In genomic region chr1:240562779-240563178, GRCh38 we compare ENCODE assay signal across 24 cellular contexts. TPM values are rescaled to one million over a fixed set of nuclear protein-coding genes. Genes with fewer than 3 reads are reported as not detected.
"Had no signal": no experiment of that assay in that cellular context is flagged by ENCODE, and none has a peak within 500 bp of the region (broad histone marks: within the 10 kb centered on the region; RNA-seq: fewer than 3 reads in every experiment).

No MANE protein-coding gene starts in this region.

- ATAC-seq: activated CD8-positive, alpha-beta T cell treated with anti-CD3 and anti-CD28 coated beads, Interleukin-2, amount 10 ng/mL, durations not matched to agents 7 days and 5 days; activated naive CD8-positive, alpha-beta T cell treated with anti-CD3 and anti-CD28 coated beads, Interleukin-2, amount 50 U/mL, for 24 hours; body of pancreas; left ventricle myocardium superior; psoas muscle had no signal

- H3K9me3 ChIP-seq: body of pancreas, pancreas, psoas muscle, right atrium auricular region, thyroid gland had no signal

- H3K4me3 Mint-ChIP-seq: activated CD8-positive, alpha-beta T cell treated with anti-CD3 and anti-CD28 coated beads, Interleukin-2, amount 10 ng/mL, durations not matched to agents 7 days and 5 days; activated naive CD8-positive, alpha-beta T cell treated with anti-CD3 and anti-CD28 coated beads, Interleukin-2, amount 50 U/mL, for 24 hours; activated T-helper 1 cell treated with anti-CD3 and anti-CD28 coated beads, Interleukin-12 subunit alpha, Interleukin-12 subunit beta, Interleukin-2, Interleukin-4 antibody, amounts not matched to agents 30 ng/mL and 10 ng/mL and 1 ng/mL, durations not matched to agents 14 hours and 24 hours and 36 hours; dendritic cell treated with granulocyte-macrophage colony-stimulating factor and Interleukin-4, amounts not matched to agents 40 ng/mL and 50 ng/mL, for 4 days; immature natural killer cell; nephron; stimulated activated naive CD8-positive, alpha-beta T cell treated with anti-CD3 and anti-CD28 coated beads, Interleukin-15, Interleukin-2, amounts not matched to agents 100 ng/mL and 50 ng/mL, for 24 hours had no signal

- H3K27me3 Mint-ChIP-seq: activated naive CD8-positive, alpha-beta T cell treated with anti-CD3 and anti-CD28 coated beads, Interleukin-2, amount 50 U/mL, for 24 hours; dendritic cell treated with granulocyte-macrophage colony-stimulating factor and Interleukin-4, amounts not matched to agents 40 ng/mL and 50 ng/mL, for 4 days; stimulated activated naive CD8-positive, alpha-beta T cell treated with anti-CD3 and anti-CD28 coated beads, Interleukin-15, Interleukin-2, amounts not matched to agents 100 ng/mL and 50 ng/mL, for 24 hours had no signal

- H3K36me3 ChIP-seq: cardiac muscle cell, pancreas, right atrium auricular region, thyroid gland had no signal

- H3K4me1 ChIP-seq: body of pancreas, pancreas, psoas muscle, right atrium auricular region, thyroid gland had no signal

- H3K27ac Mint-ChIP-seq: activated CD8-positive, alpha-beta T cell treated with anti-CD3 and anti-CD28 coated beads, Interleukin-2, amount 10 ng/mL, durations not matched to agents 7 days and 5 days; activated naive CD8-positive, alpha-beta T cell treated with anti-CD3 and anti-CD28 coated beads, Interleukin-2, amount 50 U/mL, for 24 hours; activated T-helper 1 cell treated with anti-CD3 and anti-CD28 coated beads, Interleukin-12 subunit alpha, Interleukin-12 subunit beta, Interleukin-2, Interleukin-4 antibody, amounts not matched to agents 30 ng/mL and 10 ng/mL and 1 ng/mL, durations not matched to agents 14 hours and 24 hours and 36 hours; dendritic cell treated with granulocyte-macrophage colony-stimulating factor and Interleukin-4, amounts not matched to agents 40 ng/mL and 50 ng/mL, for 4 days; immature natural killer cell; nephron; stimulated activated naive CD8-positive, alpha-beta T cell treated with anti-CD3 and anti-CD28 coated beads, Interleukin-15, Interleukin-2, amounts not matched to agents 100 ng/mL and 50 ng/mL, for 24 hours had no signal

- H3K27me3 ChIP-seq: body of pancreas, cardiac muscle cell, hepatocyte, pancreas, right atrium auricular region, thyroid gland had no signal

- H3K9me3 Mint-ChIP-seq: dendritic cell treated with granulocyte-macrophage colony-stimulating factor and Interleukin-4, amounts not matched to agents 40 ng/mL and 50 ng/mL, for 4 days; immature natural killer cell; nephron had no signal

- H3K4me3 ChIP-seq: body of pancreas, cardiac muscle cell, hepatocyte, pancreas, psoas muscle, right atrium auricular region, thyroid gland had no signal

- H2AFZ ChIP-seq: hepatocyte had no signal

- H3K4me1 Mint-ChIP-seq: activated naive CD8-positive, alpha-beta T cell treated with anti-CD3 and anti-CD28 coated beads, Interleukin-2, amount 50 U/mL, for 24 hours; immature natural killer cell; nephron had no signal

- H3K4me2 ChIP-seq: hepatocyte had no signal

- H3K27ac ChIP-seq: body of pancreas, cardiac muscle cell, hepatocyte, pancreas, psoas muscle, right atrium auricular region, thyroid gland had no signal

- H3K79me2 ChIP-seq: hepatocyte had no signal

- DNase-seq: activated CD4-positive, alpha-beta T cell treated with anti-CD3 and anti-CD28 coated beads, Interleukin-2, amount 50 U/mL, for 1 hour; activated CD4-positive, CD25-positive, alpha-beta regulatory T cell treated with anti-CD3 and anti-CD28 coated beads, Interleukin-2, amount 50 U/mL, for 72 hours; activated CD8-positive, alpha-beta T cell treated with anti-CD3 and anti-CD28 coated beads, Interleukin-2, amount 10 ng/mL, durations not matched to agents 7 days and 5 days; activated gamma-delta T cell; activated naive CD4-positive, alpha-beta T cell treated with anti-CD3 and anti-CD28 coated beads, Interleukin-2, amount 50 U/mL, for 16 hours; activated naive CD8-positive, alpha-beta T cell treated with anti-CD3 and anti-CD28 coated beads, Interleukin-2, amount 50 U/mL, for 24 hours; body of pancreas; effector CD4-positive, alpha-beta T cell; immature natural killer cell; kidney glomerular epithelial cell; left ventricle myocardium superior; pancreas; psoas muscle; stimulated activated CD4-positive, alpha-beta T cell treated with anti-CD3 and anti-CD28 coated beads, Interleukin-12 subunit alpha, Interleukin-12 subunit beta, amount 100 ng/mL, for 4 hours; substantia nigra; thyroid gland had no signal

RNA-seq across cellular contexts. Expression of gene GREM2, which starts 49.2 kb away (rescaled TPM):
- total RNA-seq: activated CD8-positive, alpha-beta T cell treated with anti-CD3 and anti-CD28 coated beads, Interleukin-2, amount 10 ng/mL, durations not matched to agents 7 days and 5 days; left ventricle myocardium superior; right atrium auricular region; T-helper 2 cell treated with Interferon-gamma antibody and Interleukin-4, amounts not matched to agents 100 ng/mL and 5 ng/mL, for 36 hours had no signal
